ENCODE assay signal across 16 cellular contexts in the genomic region with DNA sequence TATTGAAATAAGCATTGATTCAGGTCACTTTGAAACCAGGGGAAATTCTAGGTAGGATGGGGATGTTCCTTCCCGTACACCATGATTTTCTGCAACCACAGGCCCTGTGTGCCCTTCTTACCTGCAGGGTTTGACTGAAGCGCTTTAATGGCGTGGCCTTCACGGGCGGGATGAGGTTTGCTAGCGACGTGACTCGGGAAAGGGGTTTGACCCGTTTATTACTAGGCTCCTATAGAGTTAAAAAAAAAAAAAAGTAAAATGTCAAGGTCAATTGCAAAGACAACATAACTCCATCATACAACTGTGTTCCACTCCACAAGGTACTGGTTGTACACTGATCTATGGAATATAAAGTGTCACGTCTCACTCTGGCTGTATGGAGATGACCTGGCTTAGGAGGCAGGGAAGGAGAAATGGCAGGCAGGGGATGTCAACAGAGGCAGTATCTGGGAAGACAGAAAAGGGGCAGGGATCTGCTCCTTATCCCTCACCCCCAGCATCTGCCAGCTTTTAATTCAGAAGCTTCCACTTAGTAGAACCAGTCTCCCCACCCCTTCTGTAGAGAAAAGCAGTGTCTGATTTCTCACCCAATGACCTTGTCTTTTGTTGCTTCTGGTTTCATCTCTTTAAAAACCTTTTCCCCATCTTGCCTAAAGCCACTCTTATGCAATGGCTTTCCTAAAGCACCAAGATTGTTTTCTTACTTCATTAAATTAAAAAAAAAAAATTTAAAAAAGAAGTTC. TPM values are rescaled to one million over a fixed set of nuclear protein-coding genes. Genes with fewer than 3 reads are reported as not detected.
DNase-seq lines count a peak whose midpoint lies in the region; ATAC-seq and TF ChIP-seq lines count a peak whose summit lies in the region.
"Had no signal": no experiment of that assay in that cellular context is flagged by ENCODE, and none has a peak within 500 bp of the region (broad histone marks: within the 10 kb centered on the region; RNA-seq: fewer than 3 reads in every experiment).

No MANE protein-coding gene starts in this region.

- no peak for ATAC-seq in central memory CD8-positive, alpha-beta T cell (replicated peaks; ENCODE audit: extremely low read depth, poor library complexity, severe bottlenecking)
- peak; percentile 27 for ATAC-seq in stimulated activated naive CD8-positive, alpha-beta T cell treated with anti-CD3 and anti-CD28 coated beads, Interleukin-15, amount 100 ng/mL, for 72 hours
- ATAC-seq: right lobe of liver had no signal

- DNase-seq in activated T-cell treated with anti-CD3 and anti-CD28 coated beads, Interleukin-2, amount 50 U/mL, for 24 hours, result no peak
- DNase-seq in activated T-cell treated with anti-CD3 and anti-CD28 coated beads for 4 hours (no peak), NOMO-1 treated with DMSO at 0.1 percent for 48 hours (lab: John Stamatoyannopoulos, UW; ENCODE audit: unreplicated experiment) (peak; percentile 68), OCI-LY7 (ENCODE audit: low spot score) (no peak), NCI-H1417 (lab: John Stamatoyannopoulos, UW) (no peak), T1000 (lab: John Stamatoyannopoulos, UW) (no peak)
- no peak for DNase-seq in central memory CD8-positive, alpha-beta T cell (ENCODE audit: low spot score in 2 of 2)
- no peak for DNase-seq in stimulated activated naive CD8-positive, alpha-beta T cell treated with anti-CD3 and anti-CD28 coated beads, Interleukin-15, amount 100 ng/mL, for 72 hours
- DNase-seq: activated CD4-positive, alpha-beta T cell treated with anti-CD3 and anti-CD28 coated beads for 4 hours; activated effector memory CD4-positive, alpha-beta T cell treated with Interleukin-2 at 50 U/mL for 16 hours; NCI-H2107; right lobe of liver; stimulated activated CD4-positive, alpha-beta T cell treated with anti-CD3 and anti-CD28 coated beads, Interleukin-4, amount 100 ng/mL, for 4 hours; stimulated activated naive CD4-positive, alpha-beta T cell had no signal

- H3K27me3 Mint-ChIP-seq in activated T-cell treated with anti-CD3 and anti-CD28 coated beads, Interleukin-2, amount 50 U/mL, for 24 hours, result no peaks in the 10 kb centered on the region
- no peaks in the 10 kb centered on the region for H3K27me3 Mint-ChIP-seq in central memory CD8-positive, alpha-beta T cell
- H3K27me3 Mint-ChIP-seq in stimulated activated naive CD8-positive, alpha-beta T cell treated with anti-CD3 and anti-CD28 coated beads, Interleukin-15, amount 100 ng/mL, for 72 hours, result no peaks in the 10 kb centered on the region

- H3K36me3 ChIP-seq in OCI-LY7 (ENCODE audit: insufficient read depth, low read length), result peaks cover 11% of the 10 kb centered on the region; the same call in 1 of the 2 replicates
- H3K36me3 ChIP-seq: right lobe of liver had no signal

- intact Hi-C loops in OCI-LY7 (cut with micrococcal nuclease; ENCODE audit: unreplicated experiment), result no loop called here

- H3K9me2 ChIP-seq in OCI-LY7 (ENCODE audit: insufficient read depth, low read length), result no peaks in the 10 kb centered on the region

- CTCF ChIA-PET in OCI-LY7 (lab: Charles Lee; ENCODE audit: unreplicated experiment), result no interaction called here

- H3K36me3 Mint-ChIP-seq in activated T-cell treated with anti-CD3 and anti-CD28 coated beads, Interleukin-2, amount 50 U/mL, for 24 hours (ENCODE audit: low read depth), result peaks cover 71% of the 10 kb centered on the region
- H3K36me3 Mint-ChIP-seq in central memory CD8-positive, alpha-beta T cell (ENCODE audit: insufficient read depth), result peaks cover 51% of the 10 kb centered on the region

- H4K20me1 ChIP-seq in OCI-LY7 (ENCODE audit: insufficient read depth, low read length), result no peaks in the 10 kb centered on the region

- H3K79me2 ChIP-seq in OCI-LY7 (ENCODE audit: insufficient read depth, low read depth, low read length), result no peaks in the 10 kb centered on the region

- H3K4me2 ChIP-seq in OCI-LY7 (ENCODE audit: low read length), result no peak overlapping the region

- peaks cover 84% of the 10 kb centered on the region for H3K4me1 Mint-ChIP-seq in activated T-cell treated with anti-CD3 and anti-CD28 coated beads, Interleukin-2, amount 50 U/mL, for 24 hours (ENCODE audit: low read depth)
- peaks cover 64% of the 10 kb centered on the region for H3K4me1 Mint-ChIP-seq in central memory CD8-positive, alpha-beta T cell
- peaks cover 85% of the 10 kb centered on the region for H3K4me1 Mint-ChIP-seq in stimulated activated naive CD8-positive, alpha-beta T cell treated with anti-CD3 and anti-CD28 coated beads, Interleukin-15, amount 100 ng/mL, for 72 hours

- POLR2A ChIA-PET in OCI-LY7 (lab: Charles Lee), result interaction anchor here (0.9 to 1.5 kb wide), 2 partner anchors 38 to 83 kb away, joined by 4 read pairs; no protein-coding TSS in a partner anchor

- no peak overlapping the region for H2AFZ ChIP-seq in OCI-LY7 (ENCODE audit: low read length)

- BruUV-seq in OCI-LY7 (replicated peaks; lab: Mats Ljungman, UMichigan), result no TSS peak

- no peaks in the 10 kb centered on the region for H3K9me3 ChIP-seq in OCI-LY7 (ENCODE audit: low read length)
- H3K9me3 ChIP-seq: neutrophil, right lobe of liver had no signal

- peak overlapping the region; percentile 85 for H3K27ac Mint-ChIP-seq in activated T-cell treated with anti-CD3 and anti-CD28 coated beads, Interleukin-2, amount 50 U/mL, for 24 hours
- H3K27ac Mint-ChIP-seq in central memory CD8-positive, alpha-beta T cell (ENCODE audit: low read depth), result peak overlapping the region; percentile 41
- H3K27ac Mint-ChIP-seq in stimulated activated naive CD8-positive, alpha-beta T cell treated with anti-CD3 and anti-CD28 coated beads, Interleukin-15, amount 100 ng/mL, for 72 hours, result peak overlapping the region; percentile 44 to 66

- TF ChIP-seq CTCF in OCI-LY7 (conservative IDR thresholded peaks at IDR 0.05; ENCODE audit: low read length), result no peak

- no peak overlapping the region for H3K4me3 Mint-ChIP-seq in activated T-cell treated with anti-CD3 and anti-CD28 coated beads, Interleukin-2, amount 50 U/mL, for 24 hours
- no peak overlapping the region for H3K4me3 Mint-ChIP-seq in central memory CD8-positive, alpha-beta T cell
- peak overlapping the region; percentile 10 to 25 for H3K4me3 Mint-ChIP-seq in stimulated activated naive CD8-positive, alpha-beta T cell treated with anti-CD3 and anti-CD28 coated beads, Interleukin-15, amount 100 ng/mL, for 72 hours

- no peak overlapping the region for H3K4me3 ChIP-seq in OCI-LY7 (ENCODE audit: low read depth, low read length, poor library complexity, severe bottlenecking)
- H3K4me3 ChIP-seq: lung, right lobe of liver had no signal

- H3K4me1 ChIP-seq in OCI-LY7 (ENCODE audit: insufficient read depth, low read length, poor library complexity, severe bottlenecking), result peaks cover 6% of the 10 kb centered on the region
- H3K4me1 ChIP-seq: right lobe of liver had no signal

- H3K27ac ChIP-seq in OCI-LY7 (ENCODE audit: low read depth, low read length, poor library complexity, severe bottlenecking), result no peak overlapping the region
- H3K27ac ChIP-seq: neutrophil, right lobe of liver had no signal

- H3K9me3 Mint-ChIP-seq in activated T-cell treated with anti-CD3 and anti-CD28 coated beads, Interleukin-2, amount 50 U/mL, for 24 hours, result no peaks in the 10 kb centered on the region
- no peaks in the 10 kb centered on the region for H3K9me3 Mint-ChIP-seq in central memory CD8-positive, alpha-beta T cell
- no peaks in the 10 kb centered on the region for H3K9me3 Mint-ChIP-seq in stimulated activated naive CD8-positive, alpha-beta T cell treated with anti-CD3 and anti-CD28 coated beads, Interleukin-15, amount 100 ng/mL, for 72 hours

RNA-seq across cellular contexts. Expression of a gene that starts 28.0 kb away (rescaled TPM):
- total RNA-seq in OCI-LY7 (2014; rRNA removed; shearing (Covaris generic)), result 10.8 and 14.1 TPM in 2 replicates
- total RNA-seq in OCI-LY7 (2022), result 21.7 and 26.9 TPM in 2 replicates

Comparison
In these comparisons a context has a peak if more than half of its experiments do, and no peak if none do; other contexts are left out.
1. H3K4me3 Mint-ChIP-seq: peak in stimulated activated naive CD8-positive, alpha-beta T cell treated with anti-CD3 and anti-CD28 coated beads, Interleukin-15, amount 100 ng/mL, for 72 hours (2 of 2); none in activated T-cell treated with anti-CD3 and anti-CD28 coated beads, Interleukin-2, amount 50 U/mL, for 24 hours (single experiment) and central memory CD8-positive, alpha-beta T cell (single experiment).
2. Peak in every context shown above with its lines, with median percentiles within 50 percentile points of each other: H3K27ac Mint-ChIP-seq.